Comparison of ENCODE assay signal across 8 cellular contexts in the genomic region with DNA sequence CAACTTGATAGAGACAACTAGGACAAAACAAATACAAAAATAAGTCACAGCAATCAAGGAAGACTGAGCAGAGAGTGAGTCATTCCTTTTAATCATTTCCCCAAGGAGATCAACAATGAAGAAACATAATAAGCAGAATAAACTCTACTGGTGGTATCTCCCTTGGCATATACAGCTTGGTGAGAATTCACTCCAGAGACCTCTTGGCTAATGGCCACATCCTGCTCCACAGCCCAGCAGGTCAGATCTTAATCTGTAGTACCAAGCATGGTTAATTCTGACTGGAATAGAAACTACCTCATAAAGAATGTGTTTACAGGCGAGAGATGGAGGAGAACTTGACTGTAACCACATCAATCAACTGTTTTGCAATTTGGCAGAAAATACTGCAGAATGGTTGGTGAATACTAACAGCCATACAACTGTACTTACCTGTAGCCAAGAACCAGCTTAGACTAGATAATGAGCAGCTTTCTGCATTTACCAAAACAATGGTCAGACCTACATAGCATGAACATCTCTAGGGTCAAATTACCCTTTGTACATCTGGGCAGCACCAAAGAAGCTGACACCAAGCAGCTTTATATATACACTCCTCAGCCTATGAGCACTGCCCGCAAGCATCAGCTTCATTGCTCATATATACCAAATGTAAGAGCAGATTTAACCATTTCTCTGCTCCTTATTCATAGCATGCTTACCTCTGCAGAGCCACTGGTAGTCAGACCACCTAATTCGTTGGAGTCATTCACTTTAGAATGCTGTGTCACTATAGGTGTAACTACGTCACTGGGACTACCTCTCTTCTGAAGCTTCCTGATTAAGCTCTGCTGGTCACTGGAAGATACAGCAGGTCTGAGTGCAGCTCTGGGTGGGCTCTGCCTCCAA. TPM values are rescaled to one million over a fixed set of nuclear protein-coding genes. Genes with fewer than 3 reads are reported as not detected.
DNase-seq lines count a peak whose midpoint lies in the region; ATAC-seq and TF ChIP-seq lines count a peak whose summit lies in the region.

No MANE protein-coding gene starts in this region.

- TF ChIP-seq RAD21 in Ishikawa (IDR thresholded peaks at IDR 0.05; ENCODE audit: low read depth): 0 out of 2 replicates have a peak, but pooled peaks have one; percentile 2

- WGBS in spleen, 5 donors: 56 to 79% (median 63%) methylated on average over 4 of the region's 4 CpGs

- in situ Hi-C loops in ACHN (cut with HindIII; ENCODE audit: low pct_ligation_motif_present, low pct_unique_long_range_greater_than_20kb, low sequenced_read_pairs): no loop called here
- in situ Hi-C loops in GM13977 (cut with MboI; ENCODE audit: low pct_unique_long_range_greater_than_20kb, low sequenced_read_pairs, unreplicated experiment): no loop called here

- H3K27ac ChIP-seq in epithelial cell of prostate (peak overlapping the region; percentile 15), spleen (peak overlapping the region; percentile 5 to 81 (median 64))

- DNase-seq in ACHN (peak; percentile 53), GM13977 (ENCODE audit: low spot score) (peak; percentile 63), epithelial cell of prostate (ENCODE audit: low read depth, low spot score) (peak; percentile 69), spleen (no peak)
- peak; percentile 57 for DNase-seq in activated CD4-positive, alpha-beta T cell treated with anti-CD3 and anti-CD28 coated beads for 48 hours

- intact Hi-C loops in spleen (cut with DNase I; ENCODE audit: low total_unique reads): no loop called here

- H3K27me3 ChIP-seq in spleen (replicated peaks in 1 of 7): no peaks in the 10 kb centered on the region

- TF ChIP-seq EP300 in Ishikawa (IDR thresholded peaks at IDR 0.05; ENCODE audit: borderline replicate concordance): peak; percentile 57; the same call in 1 of the 2 replicates

- ATAC-seq in HG02623 (IDR thresholded peaks at IDR 0.05; ENCODE audit: unreplicated experiment) (no peak), HG03571 (IDR thresholded peaks at IDR 0.05; ENCODE audit: unreplicated experiment) (no peak)

- peaks cover 0 to 33% (median 15%) of the 10 kb centered on the region in 6 donors for H3K36me3 ChIP-seq in spleen

- H3K4me1 ChIP-seq in spleen: peaks cover 0 to 50% (median 31%) of the 10 kb centered on the region in 6 donors

- no peak for TF ChIP-seq CTCF in GM13977 (IDR thresholded peaks at IDR 0.05; ENCODE audit: extremely low read depth, insufficient read depth, missing control alignments)
- TF ChIP-seq CTCF in spleen (IDR thresholded peaks at IDR 0.05 in 8 of 11, conservative IDR thresholded peaks at IDR 0.05 in 3 of 11): no peak

- no peak for TF ChIP-seq POLR2A in spleen (IDR thresholded peaks at IDR 0.05)

- no peaks in the 10 kb centered on the region for H3K9me3 ChIP-seq in spleen

- peak overlapping the region in 1 of 8 donors; percentile 12 for H3K4me3 ChIP-seq in spleen

TF ChIP-seq in Ishikawa, 13 proteins besides CTCF, POLR2A, EP300 and RAD21:
- peak; percentile 74 for TF ChIP-seq TCF12 (IDR thresholded peaks at IDR 0.05; ENCODE audit: low read depth)
- TF ChIP-seq NFIC (IDR thresholded peaks at IDR 0.05): peak; percentile 80
- TF ChIP-seq TAF1 (IDR thresholded peaks at IDR 0.05; ENCODE audit: low read depth): no peak
- peak; percentile 38 for TF ChIP-seq TEAD4 (IDR thresholded peaks at IDR 0.05)
- TF ChIP-seq CEBPB (IDR thresholded peaks at IDR 0.05): peak; percentile 86

RNA-seq across cellular contexts. Expression of a gene that starts 51.0 kb away (rescaled TPM):
- 100 to 1,000 TPM in 1 of 7 donors, 10 to 100 TPM in 6; 52.2 to 103 (median 68.9) TPM for total RNA-seq in spleen
- polyA plus RNA-seq in spleen: 10 to 100 TPM; 10.5 to 18.5 (median 14.9) TPM

RNA-seq across cellular contexts. Expression of a gene that starts 51.4 kb away (rescaled TPM):
- 10 to 100 TPM; 13.5 to 19.1 (median 17.4) TPM for total RNA-seq in spleen
- 1 to 10 TPM; 4.2 to 9.3 (median 5.0) TPM for polyA plus RNA-seq in spleen
